8 cellular contexts compared by ENCODE assay signal in genomic region chr17:75261336-75262111, GRCh38. TPM values are rescaled to one million over a fixed set of nuclear protein-coding genes. Genes with fewer than 3 reads are reported as not detected.
DNase-seq lines count a peak whose midpoint lies in the region; ATAC-seq and TF ChIP-seq lines count a peak whose summit lies in the region.

Gene GGA3, minus strand, starts transcription at chr17:75261606. Its CDS starts 19 bp downstream, at chr17:75261587.
Gene MRPS7, plus strand, starts transcription at chr17:75261879. Its CDS starts 22 bp downstream, at chr17:75261901.

- H3K27ac Mint-ChIP-seq in activated naive CD8-positive, alpha-beta T cell treated with anti-CD3 and anti-CD28 coated beads, Interleukin-2, amount 50 U/mL, for 24 hours: peak within 1 kb of the TSS; percentile 100
- peak within 1 kb of the TSS; percentile 99 for H3K27ac Mint-ChIP-seq in type B pancreatic cell

- H3K4me1 Mint-ChIP-seq in activated naive CD8-positive, alpha-beta T cell treated with anti-CD3 and anti-CD28 coated beads, Interleukin-2, amount 50 U/mL, for 24 hours: peaks cover 52% of the 10 kb centered on the region
- peaks cover 19% of the 10 kb centered on the region for H3K4me1 Mint-ChIP-seq in type B pancreatic cell (ENCODE audit: unreplicated experiment)

- DNase-seq in GM12864 (ENCODE audit: low read depth) (no peak), NCI-H1436 (lab: John Stamatoyannopoulos, UW) (peak; percentile 97), SW480 (ENCODE audit: low spot score) (peak; percentile 88), cardiac muscle cell (ENCODE audit: low read depth in 1 of 2, low spot score in 1 of 2) (peak; percentile 95 to 96), posterior cingulate gyrus (peak; percentile 92 to 99 (median 96)), type B pancreatic cell (ENCODE audit: extremely low spot score, unreplicated experiment) (peak; percentile 96)
- peak; percentile 96 for DNase-seq in activated naive CD8-positive, alpha-beta T cell treated with anti-CD3 and anti-CD28 coated beads, Interleukin-2, amount 50 U/mL, for 24 hours

- peak; percentile 90 for ATAC-seq in HG02798 (IDR thresholded peaks at IDR 0.05; ENCODE audit: poor library complexity, unreplicated experiment)
- peak; percentile 88 for ATAC-seq in activated naive CD8-positive, alpha-beta T cell treated with anti-CD3 and anti-CD28 coated beads, Interleukin-2, amount 50 U/mL, for 24 hours

- no peaks in the 10 kb centered on the region for H3K27me3 ChIP-seq in cardiac muscle cell

- H3K4me3 Mint-ChIP-seq in activated naive CD8-positive, alpha-beta T cell treated with anti-CD3 and anti-CD28 coated beads, Interleukin-2, amount 50 U/mL, for 24 hours: peak within 1 kb of the TSS; percentile 98
- H3K4me3 Mint-ChIP-seq in type B pancreatic cell: peak within 1 kb of the TSS; percentile 99

- peaks cover 14% of the 10 kb centered on the region for H3K4me1 ChIP-seq in cardiac muscle cell (ENCODE audit: low read depth)

- H3K36me3 Mint-ChIP-seq in activated naive CD8-positive, alpha-beta T cell treated with anti-CD3 and anti-CD28 coated beads, Interleukin-2, amount 50 U/mL, for 24 hours (ENCODE audit: low read depth): peaks cover 46% of the 10 kb centered on the region
- H3K36me3 Mint-ChIP-seq in type B pancreatic cell: peaks cover 6% of the 10 kb centered on the region

- peaks cover 9% of the 10 kb centered on the region for H3K36me3 ChIP-seq in cardiac muscle cell

- H3K27ac ChIP-seq in cardiac muscle cell: peak within 1 kb of the TSS; percentile 99

- no peaks in the 10 kb centered on the region for H3K27me3 Mint-ChIP-seq in activated naive CD8-positive, alpha-beta T cell treated with anti-CD3 and anti-CD28 coated beads, Interleukin-2, amount 50 U/mL, for 24 hours
- no peaks in the 10 kb centered on the region for H3K27me3 Mint-ChIP-seq in type B pancreatic cell

- no peak for TF ChIP-seq CTCF in GM12864 (IDR thresholded peaks at IDR 0.05; ENCODE audit: low read depth, low read length, missing control alignments)
- no peak for TF ChIP-seq CTCF in cardiac muscle cell (IDR thresholded peaks at IDR 0.05; ENCODE audit: low read depth, low read length)
- no peak for TF ChIP-seq CTCF in type B pancreatic cell (conservative IDR thresholded peaks at IDR 0.05)

- H3K4me3 ChIP-seq in GM12864 (ENCODE audit: low read depth, low read length): peak within 1 kb of the TSS; percentile 68
- H3K4me3 ChIP-seq in cardiac muscle cell: peak within 1 kb of the TSS; percentile 91

- H3K9me3 ChIP-seq in cardiac muscle cell (ENCODE audit: low read depth): no peaks in the 10 kb centered on the region

- intact Hi-C loops in posterior cingulate gyrus (cut with DNase I): loop anchor here (10.0 kb wide), 1 partner anchor 57 kb away; the partner anchor contains the start of gene NUP85

- H3K9me3 Mint-ChIP-seq in activated naive CD8-positive, alpha-beta T cell treated with anti-CD3 and anti-CD28 coated beads, Interleukin-2, amount 50 U/mL, for 24 hours: no peaks in the 10 kb centered on the region
- H3K9me3 Mint-ChIP-seq in type B pancreatic cell: no peaks in the 10 kb centered on the region

RNA-seq across cellular contexts. Expression of gene GGA3, which starts in this region (rescaled TPM):
- total RNA-seq in cardiac muscle cell: 33.5 and 35.3 TPM in 2 replicates
- 25.6 and 30.0 TPM in 2 replicates for polyA plus RNA-seq in cardiac muscle cell
- total RNA-seq in type B pancreatic cell (ENCODE audit: low replicate concordance): 49.7 and 64.4 TPM in 2 replicates

RNA-seq across cellular contexts. Expression of gene MRPS7, which starts in this region (rescaled TPM):
- 64.8 and 81.6 TPM in 2 replicates for total RNA-seq in cardiac muscle cell
- 179 and 198 TPM in 2 replicates for polyA plus RNA-seq in cardiac muscle cell
- total RNA-seq in type B pancreatic cell (ENCODE audit: low replicate concordance): 67.0 and 70.9 TPM in 2 replicates
